ENCODE assay signal across 11 cellular contexts in genomic region chr18:76364282-76365259, GRCh38.
DNase-seq lines count a peak whose midpoint lies in the region; ATAC-seq, FAIRE-seq and TF ChIP-seq lines count a peak whose summit lies in the region.
"Had no signal": no experiment of that assay in that cellular context is flagged by ENCODE, and none has a peak within 500 bp of the region (broad histone marks: within the 10 kb centered on the region; RNA-seq: fewer than 3 reads in every experiment).

No MANE protein-coding gene starts in this region.

- FAIRE-seq in GM19239 (lab: Jason Lieb, UNC), result peak; percentile 91
- FAIRE-seq: bronchial epithelial cell had no signal

- peak; percentile 78 for ATAC-seq in HG02884 (IDR thresholded peaks at IDR 0.05; ENCODE audit: unreplicated experiment)
- no peak for ATAC-seq in naive thymus-derived CD8-positive, alpha-beta T cell

- peak; percentile 74 for DNase-seq in GM10266 (ENCODE audit: extremely low spot score)
- peak; percentile 52 for DNase-seq in GM19239 (ENCODE audit: insufficient read length, low spot score)
- peak; percentile 23 for DNase-seq in T-helper 2 cell treated with Interferon-gamma antibody and Interleukin-4, amounts not matched to agents 5 μg/mL and 100 μg/mL, for 36 hours (ENCODE audit: low spot score)
- DNase-seq in naive thymus-derived CD8-positive, alpha-beta T cell, result no peak
- DNase-seq in 8988T, result no peak
- DNase-seq in medulla oblongata (ENCODE audit: extremely low spot score), result no peak
- DNase-seq in G401 (ENCODE audit: low spot score), result no peak
- DNase-seq: COR-L47, NCI-H2227 treated with DMSO at 0.1 percent for 48 hours had no signal

- no peak for TF ChIP-seq CTCF in GM10266 (IDR thresholded peaks at IDR 0.05; ENCODE audit: control insufficient read depth, insufficient read depth, low read depth, missing control alignments)

- in situ Hi-C loops in G401 (cut with HindIII; ENCODE audit: low sequenced_read_pairs), result no loop called here

- H3K27me3 Mint-ChIP-seq in T-helper 2 cell treated with Interferon-gamma antibody and Interleukin-4, amounts not matched to agents 5 μg/mL and 100 μg/mL, for 36 hours (ENCODE audit: low read depth), result peaks cover 2% of the 10 kb centered on the region
- H3K27me3 Mint-ChIP-seq in naive thymus-derived CD8-positive, alpha-beta T cell, result no peaks in the 10 kb centered on the region

- H3K27ac Mint-ChIP-seq in T-helper 2 cell treated with Interferon-gamma antibody and Interleukin-4, amounts not matched to agents 5 μg/mL and 100 μg/mL, for 36 hours, result no peak overlapping the region
- no peak overlapping the region for H3K27ac Mint-ChIP-seq in naive thymus-derived CD8-positive, alpha-beta T cell

- H3K36me3 Mint-ChIP-seq in T-helper 2 cell treated with Interferon-gamma antibody and Interleukin-4, amounts not matched to agents 5 μg/mL and 100 μg/mL, for 36 hours (ENCODE audit: low read depth), result no peaks in the 10 kb centered on the region
- H3K36me3 Mint-ChIP-seq in naive thymus-derived CD8-positive, alpha-beta T cell, result peaks cover 0 to 63% (median 4%) of the 10 kb centered on the region in 3 donors

- H3K4me3 Mint-ChIP-seq in T-helper 2 cell treated with Interferon-gamma antibody and Interleukin-4, amounts not matched to agents 5 μg/mL and 100 μg/mL, for 36 hours, result peak overlapping the region; percentile 19
- no peak overlapping the region for H3K4me3 Mint-ChIP-seq in naive thymus-derived CD8-positive, alpha-beta T cell

- no peaks in the 10 kb centered on the region for H3K9me3 Mint-ChIP-seq in T-helper 2 cell treated with Interferon-gamma antibody and Interleukin-4, amounts not matched to agents 5 μg/mL and 100 μg/mL, for 36 hours
- no peaks in the 10 kb centered on the region for H3K9me3 Mint-ChIP-seq in naive thymus-derived CD8-positive, alpha-beta T cell

- POLR2A ChIA-PET in naive thymus-derived CD8-positive, alpha-beta T cell (lab: Charles Lee), result no interaction called here

- H3K4me1 Mint-ChIP-seq in T-helper 2 cell treated with Interferon-gamma antibody and Interleukin-4, amounts not matched to agents 5 μg/mL and 100 μg/mL, for 36 hours (ENCODE audit: low read depth), result peaks cover 5% of the 10 kb centered on the region
- peaks cover 3 to 9% (median 6%) of the 10 kb centered on the region in 4 donors for H3K4me1 Mint-ChIP-seq in naive thymus-derived CD8-positive, alpha-beta T cell

Comparison
In these comparisons a context has a peak if more than half of its experiments do, and no peak if none do; other contexts are left out.
1. DNase-seq: peak in GM10266 (single experiment), GM19239 (single experiment) and T-helper 2 cell treated with Interferon-gamma antibody and Interleukin-4, amounts not matched to agents 5 μg/mL and 100 μg/mL, for 36 hours (single experiment); none in naive thymus-derived CD8-positive, alpha-beta T cell (0 of 10), 8988T (single experiment), medulla oblongata (single experiment) and G401 (single experiment).